ENCODE assay signal across 19 cellular contexts in the genomic region with DNA sequence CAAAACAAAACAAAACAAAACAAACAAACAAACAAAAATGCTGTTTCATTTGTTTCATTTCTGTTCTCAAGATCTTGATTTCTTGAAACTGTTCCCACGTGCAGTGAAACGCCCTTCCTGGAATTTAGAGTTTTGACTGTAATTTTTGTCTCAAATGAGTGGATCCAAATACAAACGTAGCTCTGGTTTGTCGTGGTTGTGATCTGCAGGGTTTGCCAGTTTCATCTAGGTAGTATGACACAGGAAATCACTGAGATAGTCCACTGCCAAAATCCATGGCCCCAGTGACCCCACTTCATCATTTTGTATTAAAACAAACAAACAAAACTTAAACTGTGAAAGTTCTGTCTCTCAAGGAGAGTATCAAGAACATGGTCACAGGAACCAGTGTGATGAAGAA.
DNase-seq lines count a peak whose midpoint lies in the region; ATAC-seq and TF ChIP-seq lines count a peak whose summit lies in the region.
"Had no signal": no experiment of that assay in that cellular context is flagged by ENCODE, and none has a peak within 500 bp of the region (broad histone marks: within the 10 kb centered on the region; RNA-seq: fewer than 3 reads in every experiment).

No MANE protein-coding gene starts in this region.

- no peak for TF ChIP-seq CTCF in activated CD8-positive, alpha-beta T cell treated with anti-CD3 and anti-CD28 coated beads for 36 hours (IDR thresholded peaks at IDR 0.05)
- TF ChIP-seq CTCF in lower leg skin (IDR thresholded peaks at IDR 0.05), result no peak

- peak; percentile 7 for DNase-seq in activated CD8-positive, alpha-beta T cell treated with anti-CD3 and anti-CD28 coated beads for 36 hours
- DNase-seq in activated CD8-positive, alpha-beta T cell treated with anti-CD3 and anti-CD28 coated beads, Interleukin-2, amount 10 ng/mL, durations not matched to agents 7 days and 5 days, result no peak
- peak; percentile 7 for DNase-seq in stimulated activated CD4-positive, alpha-beta T cell treated with anti-CD3 and anti-CD28 coated beads, Interleukin-1b, Interleukin-23, amount 100 ng/mL, for 48 hours
- DNase-seq in stimulated activated CD4-positive, alpha-beta T cell treated with anti-CD3 and anti-CD28 coated beads, Interleukin-15, amount 100 ng/mL, for 24 hours, result no peak
- DNase-seq in activated CD4-positive, alpha-beta memory T cell treated with anti-CD3 and anti-CD28 coated beads for 36 hours, result peak; percentile 44
- no peak for DNase-seq in head of caudate nucleus
- DNase-seq in epidermal melanocyte (ENCODE audit: insufficient read length, low spot score), result no peak
- no peak for DNase-seq in lower leg skin (ENCODE audit: low spot score in 2 of 2)
- DNase-seq: AML-193, C1 segment of cervical spinal cord, H7, NCI-H1694, NCI-H2081, NCI-H2171 treated with DMSO at 0.1 percent for 48 hours, NCI-H446, NCI-H526, PC-3, Right ventricle myocardium superior had no signal

- CTCF ChIA-PET in activated CD8-positive, alpha-beta T cell treated with anti-CD3 and anti-CD28 coated beads for 36 hours (lab: Charles Lee), result no interaction called here
- CTCF ChIA-PET in activated CD8-positive, alpha-beta T cell treated with anti-CD3 and anti-CD28 coated beads, Interleukin-2, amount 10 ng/mL, durations not matched to agents 7 days and 5 days (lab: Charles Lee), result no interaction called here
- CTCF ChIA-PET in activated CD4-positive, alpha-beta memory T cell treated with anti-CD3 and anti-CD28 coated beads for 36 hours (lab: Charles Lee), result no interaction called here

- no peak overlapping the region for H3K4me3 ChIP-seq in lower leg skin (ENCODE audit: low read depth, poor library complexity, severe bottlenecking)

- TF ChIP-seq POLR2A in lower leg skin (IDR thresholded peaks at IDR 0.05), result no peak

- peaks cover 16% of the 10 kb centered on the region for H3K4me1 Mint-ChIP-seq in activated CD8-positive, alpha-beta T cell treated with anti-CD3 and anti-CD28 coated beads for 36 hours (ENCODE audit: low read depth)
- H3K4me1 Mint-ChIP-seq in activated CD8-positive, alpha-beta T cell treated with anti-CD3 and anti-CD28 coated beads, Interleukin-2, amount 10 ng/mL, durations not matched to agents 7 days and 5 days (ENCODE audit: low read depth), result peaks cover 12% of the 10 kb centered on the region
- peaks cover 26% of the 10 kb centered on the region for H3K4me1 Mint-ChIP-seq in activated CD4-positive, alpha-beta memory T cell treated with anti-CD3 and anti-CD28 coated beads for 36 hours (ENCODE audit: low read depth)
- H3K4me1 Mint-ChIP-seq: IgD-negative memory B cell had no signal

- peaks cover 5% of the 10 kb centered on the region for H3K36me3 Mint-ChIP-seq in activated CD8-positive, alpha-beta T cell treated with anti-CD3 and anti-CD28 coated beads for 36 hours (ENCODE audit: low read depth)
- no peaks in the 10 kb centered on the region for H3K36me3 Mint-ChIP-seq in activated CD8-positive, alpha-beta T cell treated with anti-CD3 and anti-CD28 coated beads, Interleukin-2, amount 10 ng/mL, durations not matched to agents 7 days and 5 days (ENCODE audit: low read depth)
- peaks cover 5% of the 10 kb centered on the region for H3K36me3 Mint-ChIP-seq in activated CD4-positive, alpha-beta memory T cell treated with anti-CD3 and anti-CD28 coated beads for 36 hours
- H3K36me3 Mint-ChIP-seq: IgD-negative memory B cell had no signal

- no peak overlapping the region for H3K27ac Mint-ChIP-seq in activated CD8-positive, alpha-beta T cell treated with anti-CD3 and anti-CD28 coated beads for 36 hours
- no peak overlapping the region for H3K27ac Mint-ChIP-seq in activated CD8-positive, alpha-beta T cell treated with anti-CD3 and anti-CD28 coated beads, Interleukin-2, amount 10 ng/mL, durations not matched to agents 7 days and 5 days
- H3K27ac Mint-ChIP-seq in activated CD4-positive, alpha-beta memory T cell treated with anti-CD3 and anti-CD28 coated beads for 36 hours, result peak overlapping the region; percentile 15
- H3K27ac Mint-ChIP-seq: IgD-negative memory B cell had no signal

- H3K9me3 Mint-ChIP-seq in activated CD8-positive, alpha-beta T cell treated with anti-CD3 and anti-CD28 coated beads for 36 hours, result peaks cover 19% of the 10 kb centered on the region
- no peaks in the 10 kb centered on the region for H3K9me3 Mint-ChIP-seq in activated CD8-positive, alpha-beta T cell treated with anti-CD3 and anti-CD28 coated beads, Interleukin-2, amount 10 ng/mL, durations not matched to agents 7 days and 5 days (ENCODE audit: insufficient read depth)
- peaks cover 13% of the 10 kb centered on the region for H3K9me3 Mint-ChIP-seq in activated CD4-positive, alpha-beta memory T cell treated with anti-CD3 and anti-CD28 coated beads for 36 hours

- no peaks in the 10 kb centered on the region for H3K27me3 Mint-ChIP-seq in activated CD8-positive, alpha-beta T cell treated with anti-CD3 and anti-CD28 coated beads for 36 hours
- no peaks in the 10 kb centered on the region for H3K27me3 Mint-ChIP-seq in activated CD8-positive, alpha-beta T cell treated with anti-CD3 and anti-CD28 coated beads, Interleukin-2, amount 10 ng/mL, durations not matched to agents 7 days and 5 days (ENCODE audit: low read depth)
- no peaks in the 10 kb centered on the region for H3K27me3 Mint-ChIP-seq in activated CD4-positive, alpha-beta memory T cell treated with anti-CD3 and anti-CD28 coated beads for 36 hours
- H3K27me3 Mint-ChIP-seq: IgD-negative memory B cell had no signal

- 60 to 69% methylated on average over 4 of the region's 4 CpGs for WGBS in lower leg skin, 2 donors

- intact Hi-C loops in activated CD8-positive, alpha-beta T cell treated with anti-CD3 and anti-CD28 coated beads for 36 hours (cut with micrococcal nuclease), result no loop called here
- intact Hi-C loops in activated CD4-positive, alpha-beta memory T cell treated with anti-CD3 and anti-CD28 coated beads for 36 hours (cut with micrococcal nuclease), result no loop called here
- intact Hi-C loops in head of caudate nucleus (cut with DNase I), result no loop called here
- intact Hi-C loops in lower leg skin (cut with DNase I; ENCODE audit: low total_unique reads), result no loop called here

- H3K4me3 Mint-ChIP-seq in activated CD8-positive, alpha-beta T cell treated with anti-CD3 and anti-CD28 coated beads for 36 hours, result no peak overlapping the region
- no peak overlapping the region for H3K4me3 Mint-ChIP-seq in activated CD8-positive, alpha-beta T cell treated with anti-CD3 and anti-CD28 coated beads, Interleukin-2, amount 10 ng/mL, durations not matched to agents 7 days and 5 days
- H3K4me3 Mint-ChIP-seq in activated CD4-positive, alpha-beta memory T cell treated with anti-CD3 and anti-CD28 coated beads for 36 hours, result no peak overlapping the region
- H3K4me3 Mint-ChIP-seq: IgD-negative memory B cell had no signal

- POLR2A ChIA-PET in activated CD8-positive, alpha-beta T cell treated with anti-CD3 and anti-CD28 coated beads for 36 hours (lab: Charles Lee), result no interaction called here
- POLR2A ChIA-PET in activated CD8-positive, alpha-beta T cell treated with anti-CD3 and anti-CD28 coated beads, Interleukin-2, amount 10 ng/mL, durations not matched to agents 7 days and 5 days (lab: Charles Lee), result interaction anchor here (0.7 kb wide), 1 partner anchor 304 kb away, joined by 3 read pairs; no protein-coding TSS in a partner anchor
- POLR2A ChIA-PET in activated CD4-positive, alpha-beta memory T cell treated with anti-CD3 and anti-CD28 coated beads for 36 hours (lab: Charles Lee), result no interaction called here

- ATAC-seq in activated CD8-positive, alpha-beta T cell treated with anti-CD3 and anti-CD28 coated beads for 36 hours, result no peak
- ATAC-seq in activated CD8-positive, alpha-beta T cell treated with anti-CD3 and anti-CD28 coated beads, Interleukin-2, amount 10 ng/mL, durations not matched to agents 7 days and 5 days, result no peak
- ATAC-seq: PC-3 had no signal

Comparison
In these comparisons a context has a peak if more than half of its experiments do, and no peak if none do; other contexts are left out.
1. DNase-seq: peak in activated CD8-positive, alpha-beta T cell treated with anti-CD3 and anti-CD28 coated beads for 36 hours (single experiment), stimulated activated CD4-positive, alpha-beta T cell treated with anti-CD3 and anti-CD28 coated beads, Interleukin-1b, Interleukin-23, amount 100 ng/mL, for 48 hours (single experiment) and activated CD4-positive, alpha-beta memory T cell treated with anti-CD3 and anti-CD28 coated beads for 36 hours (single experiment); none in activated CD8-positive, alpha-beta T cell treated with anti-CD3 and anti-CD28 coated beads, Interleukin-2, amount 10 ng/mL, durations not matched to agents 7 days and 5 days (single experiment), stimulated activated CD4-positive, alpha-beta T cell treated with anti-CD3 and anti-CD28 coated beads, Interleukin-15, amount 100 ng/mL, for 24 hours (single experiment), head of caudate nucleus (0 of 42), epidermal melanocyte (single experiment) and lower leg skin (0 of 2).